Comparison of ENCODE assay signal across 9 cellular contexts in genomic region chr5:126171916-126172315, GRCh38.
"Had no signal": no experiment of that assay in that cellular context is flagged by ENCODE, and none has a peak within 500 bp of the region (broad histone marks: within the 10 kb centered on the region; RNA-seq: fewer than 3 reads in every experiment).

No MANE protein-coding gene starts in this region.

- ATAC-seq: HCT116, HepG2 had no signal

- H3K36me3 Mint-ChIP-seq: IgD-negative memory B cell had no signal

- H3K27ac ChIP-seq: GM23248, HL-60 had no signal

- H2AFZ ChIP-seq: GM23248 had no signal

- H3K4me3 ChIP-seq: GM23248, HAP-1 had no signal

- H3K27ac Mint-ChIP-seq: HFFc6, IgD-negative memory B cell had no signal

- DNase-seq: GM23248, GOT3, H7, HFFc6 had no signal

- H3K9me3 ChIP-seq: HAP-1 had no signal

- H3K9ac ChIP-seq: GM23248 had no signal

- H3K36me3 ChIP-seq: HAP-1 had no signal

- H3K4me3 Mint-ChIP-seq: HFFc6, IgD-negative memory B cell had no signal

- H3K4me1 Mint-ChIP-seq: IgD-negative memory B cell had no signal

- H3K4me1 ChIP-seq: HAP-1 had no signal

- H3K27me3 Mint-ChIP-seq: IgD-negative memory B cell had no signal
